ENCODE assay signal across 22 cellular contexts in the genomic region with DNA sequence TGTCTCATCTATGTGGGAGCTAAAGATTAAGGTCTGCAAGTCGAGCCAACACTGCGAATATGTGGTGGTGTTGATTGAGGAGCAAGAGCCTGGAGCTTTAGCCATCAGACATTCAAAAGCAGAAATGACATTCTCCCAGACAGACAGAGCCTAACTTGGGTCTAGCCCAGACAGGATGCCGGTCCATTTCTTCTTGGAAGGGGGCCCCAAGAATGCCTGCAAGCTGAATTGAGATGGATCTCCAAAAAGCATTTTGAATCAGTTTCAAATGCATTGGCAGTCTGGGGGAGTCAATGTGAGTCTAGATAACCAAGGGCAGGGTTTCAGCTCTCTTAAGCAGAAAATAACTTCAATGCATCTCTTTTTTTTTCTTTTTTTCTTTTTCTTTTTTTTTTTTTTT. TPM values are rescaled to one million over a fixed set of nuclear protein-coding genes. Genes with fewer than 3 reads are reported as not detected.
DNase-seq lines count a peak whose midpoint lies in the region; ATAC-seq and TF ChIP-seq lines count a peak whose summit lies in the region.
"Had no signal": no experiment of that assay in that cellular context is flagged by ENCODE, and none has a peak within 500 bp of the region (broad histone marks: within the 10 kb centered on the region; RNA-seq: fewer than 3 reads in every experiment).

No MANE protein-coding gene starts in this region.

- no peak overlapping the region for H3K4me3 ChIP-seq in AG10803 (ENCODE audit: low read length)
- H3K4me3 ChIP-seq: GM23338, lung, prostate gland, testis had no signal

- H3K27ac Mint-ChIP-seq in osteocyte (ENCODE audit: unreplicated experiment), result peak overlapping the region; percentile 74
- H3K27ac Mint-ChIP-seq in CD14-positive monocyte, result no peak overlapping the region
- H3K27ac Mint-ChIP-seq: activated naive CD4-positive, alpha-beta T cell treated with anti-CD3 and anti-CD28 coated beads for 36 hours; activated T-cell treated with anti-CD3 and anti-CD28 coated beads, Interleukin-2, amount 50 U/mL, for 24 hours; GM23338; T-helper 1 cell treated with Interleukin-12 subunit alpha and Interleukin-12 subunit beta and Interleukin-4 antibody, amounts not matched to agents 30 μg/mL and 1 μg/mL, for 36 hours had no signal

- H3K9me3 Mint-ChIP-seq in osteocyte (ENCODE audit: unreplicated experiment), result peaks cover 5% of the 10 kb centered on the region
- no peaks in the 10 kb centered on the region for H3K9me3 Mint-ChIP-seq in CD14-positive monocyte
- H3K9me3 Mint-ChIP-seq: activated naive CD4-positive, alpha-beta T cell treated with anti-CD3 and anti-CD28 coated beads for 36 hours; activated T-cell treated with anti-CD3 and anti-CD28 coated beads, Interleukin-2, amount 50 U/mL, for 24 hours; GM23338; naive thymus-derived CD8-positive, alpha-beta T cell; T-helper 1 cell treated with Interleukin-12 subunit alpha and Interleukin-12 subunit beta and Interleukin-4 antibody, amounts not matched to agents 30 μg/mL and 1 μg/mL, for 36 hours had no signal

- H3K36me3 Mint-ChIP-seq in osteocyte (ENCODE audit: unreplicated experiment) (no peaks in the 10 kb centered on the region), CD14-positive monocyte (no peaks in the 10 kb centered on the region)
- H3K36me3 Mint-ChIP-seq: naive thymus-derived CD8-positive, alpha-beta T cell had no signal

- H3K4me1 Mint-ChIP-seq in osteocyte (ENCODE audit: unreplicated experiment) (peaks cover 75% of the 10 kb centered on the region), CD14-positive monocyte (peaks cover 50% of the 10 kb centered on the region)

- intact Hi-C loops in CD14-positive monocyte (cut with micrococcal nuclease), result no loop called here

- DNase-seq in AG10803 (ENCODE audit: low read depth) (peak; percentile 27), NCI-H226 (peak; percentile 51), cerebellar cortex (ENCODE audit: low spot score) (peak; percentile 43), osteocyte (ENCODE audit: extremely low spot score, unreplicated experiment) (peak; percentile 51), CD14-positive monocyte (ENCODE audit: low spot score) (no peak), HCEC 1CT (no peak)
- DNase-seq: activated naive CD4-positive, alpha-beta T cell treated with anti-CD3 and anti-CD28 coated beads for 36 hours; activated T-cell treated with anti-CD3 and anti-CD28 coated beads, Interleukin-2, amount 50 U/mL, for 24 hours; AML-193; aorta; naive thymus-derived CD8-positive, alpha-beta T cell; NCI-H1417; NCI-H524 treated with DMSO at 0.1 percent for 48 hours; SIG-M5; stimulated activated CD4-positive, alpha-beta T cell treated with anti-CD3 and anti-CD28 coated beads, Interleukin-12 subunit alpha, Interleukin-12 subunit beta, amount 100 ng/mL, for 4 hours had no signal

- H3K4me3 Mint-ChIP-seq in osteocyte (ENCODE audit: unreplicated experiment) (no peak overlapping the region), CD14-positive monocyte (no peak overlapping the region)
- H3K4me3 Mint-ChIP-seq: activated naive CD4-positive, alpha-beta T cell treated with anti-CD3 and anti-CD28 coated beads for 36 hours; activated T-cell treated with anti-CD3 and anti-CD28 coated beads, Interleukin-2, amount 50 U/mL, for 24 hours; GM23338; naive thymus-derived CD8-positive, alpha-beta T cell; T-helper 1 cell treated with Interleukin-12 subunit alpha and Interleukin-12 subunit beta and Interleukin-4 antibody, amounts not matched to agents 30 μg/mL and 1 μg/mL, for 36 hours had no signal

- H3K27me3 Mint-ChIP-seq in osteocyte (ENCODE audit: unreplicated experiment), result no peaks in the 10 kb centered on the region
- H3K27me3 Mint-ChIP-seq in CD14-positive monocyte (ENCODE audit: low read depth in 3 of 3), result peaks cover 2 to 19% (median 7%) of the 10 kb centered on the region in 3 donors
- H3K27me3 Mint-ChIP-seq: activated T-cell treated with anti-CD3 and anti-CD28 coated beads, Interleukin-2, amount 50 U/mL, for 24 hours; naive thymus-derived CD8-positive, alpha-beta T cell had no signal

- ATAC-seq in HG03469 (IDR thresholded peaks at IDR 0.05; ENCODE audit: unreplicated experiment) (no peak), GM21619 (IDR thresholded peaks at IDR 0.05; ENCODE audit: unreplicated experiment) (no peak)
- ATAC-seq: GM23338; naive thymus-derived CD8-positive, alpha-beta T cell had no signal

- TF ChIP-seq CTCF in AG10803 (conservative IDR thresholded peaks at IDR 0.05; ENCODE audit: low read length) (no peak), osteocyte (IDR thresholded peaks at IDR 0.05) (no peak), CD14-positive monocyte (IDR thresholded peaks at IDR 0.05) (no peak)

RNA-seq across cellular contexts. Expression of gene EML4, which starts 30.0 kb away (rescaled TPM):
- 35.2 and 41.1 TPM in 2 replicates for total RNA-seq in osteocyte
- 10 to 100 TPM; 11.5 to 15.0 TPM for polyA plus RNA-seq in CD14-positive monocyte

Comparison
In these comparisons a context has a peak if more than half of its experiments do, and no peak if none do; other contexts are left out.
1. DNase-seq: peak in AG10803 (single experiment), NCI-H226 (single experiment), cerebellar cortex (single experiment) and osteocyte (single experiment); none in CD14-positive monocyte (single experiment) and HCEC 1CT (single experiment).